Comparison of ENCODE assay signal across 13 cellular contexts in the genomic region with DNA sequence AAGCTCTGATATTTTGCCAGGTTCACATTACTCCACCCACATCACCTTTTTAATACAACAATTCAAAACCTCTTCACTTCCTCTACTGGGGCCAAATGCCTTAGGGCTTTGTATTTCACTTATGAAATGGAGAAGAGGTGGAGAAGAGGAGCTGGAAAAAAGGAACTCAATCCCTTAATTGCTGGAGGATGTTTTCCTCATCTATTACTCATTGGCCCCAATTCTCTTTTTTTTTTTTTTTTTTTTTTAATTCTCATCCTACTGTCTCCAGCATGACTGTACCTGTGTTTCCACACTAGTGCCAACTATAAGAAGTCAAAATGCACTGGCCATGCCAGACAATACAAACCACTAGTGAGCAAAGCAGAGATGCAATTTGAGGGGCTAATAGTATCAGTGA. TPM values are rescaled to one million over a fixed set of nuclear protein-coding genes. Genes with fewer than 3 reads are reported as not detected.
DNase-seq lines count a peak whose midpoint lies in the region; TF ChIP-seq lines count a peak whose summit lies in the region.
"Had no signal": no experiment of that assay in that cellular context is flagged by ENCODE, and none has a peak within 500 bp of the region (broad histone marks: within the 10 kb centered on the region; RNA-seq: fewer than 3 reads in every experiment).

No MANE protein-coding gene starts in this region.

- H3K4me1 Mint-ChIP-seq in HFFc6 (ENCODE audit: low read depth) (peaks cover 21% of the 10 kb centered on the region), endodermal cell (no peaks in the 10 kb centered on the region), endothelial cell (ENCODE audit: unreplicated experiment) (no peaks in the 10 kb centered on the region)

- H3K4me3 Mint-ChIP-seq in HFFc6 (no peak overlapping the region), endodermal cell (no peak overlapping the region), endothelial cell (ENCODE audit: unreplicated experiment) (no peak overlapping the region)
- H3K4me3 Mint-ChIP-seq: CD8-positive, alpha-beta memory T cell had no signal

- peaks cover 20% of the 10 kb centered on the region for H3K36me3 Mint-ChIP-seq in HFFc6 (ENCODE audit: low read depth)
- H3K36me3 Mint-ChIP-seq in endodermal cell (ENCODE audit: low read depth): peaks cover 75% of the 10 kb centered on the region
- peaks cover 19% of the 10 kb centered on the region for H3K36me3 Mint-ChIP-seq in endothelial cell (ENCODE audit: low read depth, unreplicated experiment)

- H3K27me3 Mint-ChIP-seq in HFFc6 (ENCODE audit: insufficient read depth) (no peaks in the 10 kb centered on the region; the same call in 1 of the 2 replicates), endodermal cell (ENCODE audit: insufficient read depth) (no peaks in the 10 kb centered on the region), endothelial cell (ENCODE audit: unreplicated experiment) (peaks cover 4% of the 10 kb centered on the region)
- H3K27me3 Mint-ChIP-seq: CD8-positive, alpha-beta memory T cell had no signal

- no peaks in the 10 kb centered on the region for H3K4me1 ChIP-seq in endodermal cell (ENCODE audit: control insufficient read depth, insufficient read depth, low read length)
- H3K4me1 ChIP-seq: SJSA1 had no signal

- peak overlapping the region; percentile 3 for H3K27ac ChIP-seq in epithelial cell of prostate
- H3K27ac ChIP-seq in endodermal cell (ENCODE audit: low read depth, low read length): no peak overlapping the region
- H3K27ac ChIP-seq: SJSA1 had no signal

- peaks cover 85% of the 10 kb centered on the region for H3K36me3 ChIP-seq in endodermal cell (ENCODE audit: control insufficient read depth, insufficient read depth, low read length)

- no peaks in the 10 kb centered on the region for H3K9me3 Mint-ChIP-seq in HFFc6
- H3K9me3 Mint-ChIP-seq in endodermal cell: no peaks in the 10 kb centered on the region
- H3K9me3 Mint-ChIP-seq in endothelial cell (ENCODE audit: unreplicated experiment): no peaks in the 10 kb centered on the region
- H3K9me3 Mint-ChIP-seq: CD8-positive, alpha-beta memory T cell had no signal

- H3K4me3 ChIP-seq in endodermal cell (ENCODE audit: low read length): no peak overlapping the region
- H3K4me3 ChIP-seq: SJSA1 had no signal

- TF ChIP-seq CTCF in HFFc6 (IDR thresholded peaks at IDR 0.05): no peak
- TF ChIP-seq CTCF in endodermal cell (conservative IDR thresholded peaks at IDR 0.05): no peak
- TF ChIP-seq CTCF in endothelial cell (IDR thresholded peaks at IDR 0.05; ENCODE audit: unreplicated experiment): no peak

- no peak overlapping the region for H3K27ac Mint-ChIP-seq in HFFc6
- H3K27ac Mint-ChIP-seq in endodermal cell: no peak overlapping the region
- H3K27ac Mint-ChIP-seq in endothelial cell (ENCODE audit: unreplicated experiment): no peak overlapping the region
- H3K27ac Mint-ChIP-seq: CD8-positive, alpha-beta memory T cell had no signal

- no peaks in the 10 kb centered on the region for H3K9me3 ChIP-seq in endodermal cell (ENCODE audit: control insufficient read depth, low read length)
- H3K9me3 ChIP-seq: SJSA1 had no signal

- DNase-seq in EL: peak; percentile 26
- DNase-seq in HFFc6: peak; percentile 7
- peak; percentile 41 for DNase-seq in NCI-H2196 treated with DMSO at 0.1 percent for 48 hours (lab: John Stamatoyannopoulos, UW; ENCODE audit: unreplicated experiment)
- peak; percentile 14 for DNase-seq in epithelial cell of prostate (ENCODE audit: low read depth, low spot score)
- DNase-seq in endodermal cell: no peak
- no peak for DNase-seq in endothelial cell (ENCODE audit: low spot score)
- DNase-seq in MV-4-11 (lab: John Stamatoyannopoulos, UW): no peak
- DNase-seq: CD8-positive, alpha-beta memory T cell; HCEC 1CT; NCI-H1092 treated with DMSO at 0.1 percent for 48 hours; NCI-H1694 treated with DMSO at 0.1 percent for 48 hours; NCI-H345 had no signal

- no peaks in the 10 kb centered on the region for H3K27me3 ChIP-seq in endodermal cell (ENCODE audit: control insufficient read depth, insufficient read depth, low read length, poor library complexity, severe bottlenecking)
- H3K27me3 ChIP-seq: SJSA1 had no signal

- no peak overlapping the region for H3K9ac ChIP-seq in endodermal cell (ENCODE audit: extremely low read depth, low read length, poor library complexity, severe bottlenecking)

RNA-seq across cellular contexts. Expression of gene FAM13B, which starts 20.9 kb away (rescaled TPM):
- 10 to 100 TPM; 27.5 to 38.2 (median 31.8) TPM for total RNA-seq in HFFc6 (2021; fragmentation: NEBNext Ultra II Directional; extraction: Animal tissue kit (Norgen Biotek cat#: 25700))
- 10 to 100 TPM; 22.9 to 28.7 TPM for total RNA-seq in endodermal cell
- polyA plus RNA-seq in endodermal cell (2013, experiment 1 of 2): 20.5 TPM
- 20.1 TPM for polyA plus RNA-seq in endodermal cell (2013, experiment 2 of 2)
- 31.2 TPM for total RNA-seq in endothelial cell (ENCODE audit: unreplicated experiment)

Comparison
In these comparisons a context has a peak if more than half of its experiments do, and no peak if none do; other contexts are left out.
1. DNase-seq: peak in EL (single experiment), HFFc6 (single experiment), NCI-H2196 treated with DMSO at 0.1 percent for 48 hours (single experiment) and epithelial cell of prostate (single experiment); none in endodermal cell (single experiment), endothelial cell (single experiment) and MV-4-11 (single experiment).